In genomic region chr10:126944191-126944590, GRCh38 we compare ENCODE assay signal across 1 cellular context.
TF ChIP-seq lines count a peak whose summit lies in the region.

No MANE protein-coding gene starts in this region.

TF ChIP-seq in WTC11, 78 proteins besides CTCF, POLR2A, EP300 and RAD21 (continued from another document):
- TF ChIP-seq ARID4B (CRISPR knock-in tag; IDR thresholded peaks at IDR 0.05; ENCODE audit: borderline replicate concordance): no peak
- TF ChIP-seq, protein P1, sequence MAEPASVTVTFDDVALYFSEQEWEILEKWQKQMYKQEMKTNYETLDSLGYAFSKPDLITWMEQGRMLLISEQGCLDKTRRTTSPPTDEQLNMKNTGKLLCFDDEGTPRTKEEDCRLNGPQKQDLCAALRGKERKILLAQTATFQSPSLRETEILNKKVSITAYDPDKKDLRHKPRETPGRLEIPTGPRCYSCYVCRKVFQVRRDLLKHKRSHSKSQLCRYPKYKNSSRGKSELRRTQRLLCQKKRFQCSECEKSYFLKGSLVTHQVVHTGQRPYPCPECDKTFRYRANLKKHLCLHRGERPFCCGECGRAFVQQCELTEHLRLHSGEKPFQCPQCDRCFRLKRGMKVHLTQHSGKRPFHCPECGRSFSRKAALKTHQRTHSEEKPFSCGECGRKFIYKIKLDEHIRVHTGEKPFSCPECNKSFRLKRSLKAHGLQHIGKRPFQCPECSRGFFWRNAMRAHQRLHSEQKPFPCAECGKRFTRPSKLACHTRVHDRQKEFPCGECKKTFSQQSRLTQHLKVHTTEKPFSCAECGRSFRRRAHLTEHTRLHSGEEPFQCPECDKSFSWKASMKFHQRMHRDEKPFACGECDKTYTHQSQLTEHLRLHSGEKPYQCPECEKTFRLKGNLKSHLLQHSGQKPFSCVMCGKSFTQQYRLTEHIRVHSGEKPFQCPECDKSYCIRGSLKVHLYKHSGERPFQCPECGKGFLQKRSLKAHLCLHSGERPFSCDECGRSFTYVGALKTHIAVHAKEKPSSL (CRISPR knock-in tag; conservative IDR thresholded peaks at IDR 0.05): no peak
